In the genomic region with DNA sequence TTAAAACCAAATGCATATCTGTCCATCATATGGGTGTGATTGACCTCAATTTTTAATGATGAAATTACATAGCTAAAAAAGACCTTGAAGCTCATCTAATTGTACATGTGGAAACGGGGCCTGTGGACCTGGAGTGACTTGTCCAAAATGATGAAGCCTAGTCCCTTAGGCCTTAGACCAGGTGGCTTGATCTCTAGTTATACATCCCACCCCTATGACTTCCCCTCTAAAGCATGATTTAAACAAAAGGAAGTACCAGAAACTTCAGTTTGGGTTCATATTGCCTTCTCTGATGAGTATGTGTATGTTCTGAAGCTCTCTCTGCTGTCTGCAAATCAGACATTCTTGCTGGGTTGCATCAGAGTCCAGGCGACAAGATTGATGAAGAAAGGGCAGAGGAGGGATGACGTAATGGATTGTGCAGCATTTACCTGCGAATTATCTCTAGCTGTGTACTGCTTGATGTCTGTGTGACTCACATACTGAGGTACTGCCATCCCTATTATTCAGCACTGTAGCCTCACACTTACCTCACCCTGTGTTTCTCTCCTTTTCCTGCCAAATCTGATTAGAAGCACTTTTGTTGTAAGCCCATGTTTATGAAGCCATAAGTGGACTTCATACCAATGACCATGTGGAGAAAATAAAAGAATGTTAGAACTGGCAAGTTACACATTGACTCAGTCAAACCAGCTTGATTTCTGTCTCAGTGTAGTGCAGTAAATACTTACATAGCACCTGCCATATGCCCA, we compare ENCODE assay signal across 7 cellular contexts.
DNase-seq lines count a peak whose midpoint lies in the region; ATAC-seq and TF ChIP-seq lines count a peak whose summit lies in the region.

No MANE protein-coding gene starts in this region.

- no peaks in the 10 kb centered on the region for H3K27me3 ChIP-seq in PC-9 (ENCODE audit: insufficient read depth, low read depth)
- H3K27me3 ChIP-seq in gastrocnemius medialis: no peaks in the 10 kb centered on the region

- CTCF ChIA-PET in PC-9 (lab: Charles Lee): interaction anchor here (0.6 to 1.4 kb wide), 6 partner anchors 11 to 254 kb away, joined by 3 to 4 read pairs (median 4); no protein-coding TSS in a partner anchor

- no peak for TF ChIP-seq POLR2A in gastrocnemius medialis (IDR thresholded peaks at IDR 0.05)

- DNase-seq in HCEC 1CT (peak; percentile 81), PC-9 (peak; percentile 79 to 100), fibroblast of peridontal ligament (ENCODE audit: extremely low read depth) (peak; percentile 76), gastrocnemius medialis (no peak)
- no peak for DNase-seq in stimulated activated CD4-positive, alpha-beta T cell treated with anti-CD3 and anti-CD28 coated beads, Interleukin-15, amount 100 ng/mL, for 24 hours

- no peaks in the 10 kb centered on the region; the same call in 1 of the 2 replicates for H3K79me2 ChIP-seq in PC-9 (ENCODE audit: low read depth)

- TF ChIP-seq CTCF in PC-9 (conservative IDR thresholded peaks at IDR 0.05) (no peak), gastrocnemius medialis (IDR thresholded peaks at IDR 0.05 in 4 of 5, conservative IDR thresholded peaks at IDR 0.05 in 1 of 5) (no peak)

- ATAC-seq in gastrocnemius medialis: no peak
- ATAC-seq in HG02610 (IDR thresholded peaks at IDR 0.05; ENCODE audit: unreplicated experiment): no peak
- ATAC-seq in HG03139 (IDR thresholded peaks at IDR 0.05; ENCODE audit: unreplicated experiment): no peak

- H3K4me3 ChIP-seq in PC-9: no peak overlapping the region
- no peak overlapping the region for H3K4me3 ChIP-seq in gastrocnemius medialis

- H3K9me2 ChIP-seq in PC-9 (ENCODE audit: insufficient read depth): no peaks in the 10 kb centered on the region

- H3K4me1 ChIP-seq in PC-9 (replicated peaks; ENCODE audit: insufficient read depth) (peaks cover 57% of the 10 kb centered on the region), gastrocnemius medialis (peaks cover 31 to 42% of the 10 kb centered on the region in 2 donors)

- H3K9me3 ChIP-seq in PC-9 (ENCODE audit: insufficient read depth, low read depth): no peaks in the 10 kb centered on the region
- no peaks in the 10 kb centered on the region for H3K9me3 ChIP-seq in gastrocnemius medialis

- H2AFZ ChIP-seq in PC-9: no peak overlapping the region

- H3K36me3 ChIP-seq in PC-9 (ENCODE audit: low read depth): no peaks in the 10 kb centered on the region
- no peaks in the 10 kb centered on the region for H3K36me3 ChIP-seq in gastrocnemius medialis

- POLR2A ChIA-PET in PC-9 (lab: Charles Lee; ENCODE audit: unreplicated experiment): interaction anchor here (0.5 to 1.6 kb wide), 7 partner anchors 38 to 1570 kb away, joined by 3 to 7 read pairs (median 5); no protein-coding TSS in a partner anchor

- no TSS peak for BruUV-seq in PC-9 (replicated peaks; lab: Mats Ljungman, UMichigan)

- H4K20me1 ChIP-seq in PC-9 (ENCODE audit: insufficient read depth): no peaks in the 10 kb centered on the region

- intact Hi-C loops in PC-9 (cut with micrococcal nuclease; ENCODE audit: unreplicated experiment) (loop anchor here (1.0 to 2.0 kb wide), 4 partner anchors 39 to 252 kb away; no protein-coding TSS in a partner anchor), gastrocnemius medialis (cut with DNase I; ENCODE audit: low total_unique reads) (no loop called here)

- H3K27ac ChIP-seq in PC-9 (peak overlapping the region; percentile 60), gastrocnemius medialis (peak overlapping the region in 3 of 4 donors; percentile 11 to 30 (median 19))

- in situ Hi-C loops in gastrocnemius medialis (cut with MboI; ENCODE audit: low sequenced_read_pairs in 4 of 4): no loop called here

- H3F3A ChIP-seq in PC-9 (ENCODE audit: insufficient read depth, low read depth): peaks cover 35% of the 10 kb centered on the region

- peak overlapping the region; percentile 50 for H3K4me2 ChIP-seq in PC-9

Comparison
In these comparisons a context has a peak if more than half of its experiments do, and no peak if none do; other contexts are left out.
1. DNase-seq: peak in HCEC 1CT (single experiment), PC-9 (2 of 2) and fibroblast of peridontal ligament (single experiment); none in gastrocnemius medialis (0 of 2) and stimulated activated CD4-positive, alpha-beta T cell treated with anti-CD3 and anti-CD28 coated beads, Interleukin-15, amount 100 ng/mL, for 24 hours (single experiment).